ENCODE assay signal across 17 cellular contexts in genomic region chr19:4305253-4305612, GRCh38. TPM values are rescaled to one million over a fixed set of nuclear protein-coding genes. Genes with fewer than 3 reads are reported as not detected.
DNase-seq lines count a peak whose midpoint lies in the region; TF ChIP-seq lines count a peak whose summit lies in the region.
"Had no signal": no experiment of that assay in that cellular context is flagged by ENCODE, and none has a peak within 500 bp of the region (broad histone marks: within the 10 kb centered on the region; RNA-seq: fewer than 3 reads in every experiment).

No MANE protein-coding gene starts in this region.

- H4K20me1 ChIP-seq in H9 (ENCODE audit: control insufficient read depth, insufficient read depth, insufficient read length): no peaks in the 10 kb centered on the region

- peak overlapping the region; percentile 5 for H3K4me2 ChIP-seq in H9 (ENCODE audit: insufficient read depth, insufficient read length, low read length)

- no peak overlapping the region for H3K56ac ChIP-seq in H9 (ENCODE audit: insufficient read length, low read depth, low read length)

- TF ChIP-seq POLR2A in prostate gland (IDR thresholded peaks at IDR 0.05): no peak

- intact Hi-C loops in prostate gland (cut with DNase I): no loop called here

- no peak overlapping the region for H3K9ac ChIP-seq in H9 (ENCODE audit: extremely low read depth, insufficient read length, low read length)

- TF ChIP-seq CTCF in BE2C (IDR thresholded peaks at IDR 0.05; ENCODE audit: low read depth, low read length): no peak
- TF ChIP-seq CTCF in H9 (conservative IDR thresholded peaks at IDR 0.05): no peak
- TF ChIP-seq CTCF in mesothelial cell of epicardium (IDR thresholded peaks at IDR 0.05; ENCODE audit: unreplicated experiment): no peak
- TF ChIP-seq CTCF in prostate gland (IDR thresholded peaks at IDR 0.05): no peak

- H4K5ac ChIP-seq in H9 (ENCODE audit: insufficient read length, low read depth, low read length): no peak overlapping the region

- WGBS in H9 (ENCODE audit: extremely low coverage, insufficient read length, low lambda C conversion rate): no CpG with 5 or more reads among the region's 8 CpGs
- 77% methylated on average over 8 of the region's 8 CpGs for WGBS in prostate gland

- no peak overlapping the region for H2BK12ac ChIP-seq in H9 (ENCODE audit: insufficient read length, low read depth, low read length)

- H4K91ac ChIP-seq in H9 (ENCODE audit: insufficient read length, low read depth, low read length): no peak overlapping the region

- no peaks in the 10 kb centered on the region for H3K79me2 ChIP-seq in H9 (ENCODE audit: insufficient read depth, low read length)
- H3K79me2 ChIP-seq: hepatocyte had no signal

- H3K23ac ChIP-seq in H9 (ENCODE audit: insufficient read length, low read depth, low read length): no peak overlapping the region

- H3K4me3 Mint-ChIP-seq in H9: peak overlapping the region; percentile 64 to 76
- H3K4me3 Mint-ChIP-seq in activated naive CD8-positive, alpha-beta T cell: peak overlapping the region; percentile 65
- H3K4me3 Mint-ChIP-seq in mesothelial cell of epicardium: peak overlapping the region; percentile 58

- H3K4me3 ChIP-seq in BE2C (ENCODE audit: low read depth, low read length): peak overlapping the region; percentile 41
- no peak overlapping the region for H3K4me3 ChIP-seq in prostate gland
- H3K4me3 ChIP-seq: hepatocyte had no signal

- H4K8ac ChIP-seq in H9 (replicated peaks; ENCODE audit: insufficient read length, low read depth, low read length): no peak overlapping the region

- no peak overlapping the region for H2BK120ac ChIP-seq in H9 (ENCODE audit: low read depth, low read length, poor library complexity, severe bottlenecking)

- no peak overlapping the region for H2BK20ac ChIP-seq in H9 (ENCODE audit: low read depth, low read length, poor library complexity, severe bottlenecking)

- no peak overlapping the region for H3K4ac ChIP-seq in H9 (ENCODE audit: low read depth, low read length)

- H2AK5ac ChIP-seq in H9 (ENCODE audit: insufficient read length, low read length): no peak overlapping the region

- H3K23me2 ChIP-seq in H9 (ENCODE audit: insufficient read length, low read depth, low read length, poor library complexity, severe bottlenecking): no peaks in the 10 kb centered on the region

- H3K27me3 ChIP-seq in BE2C (no peaks in the 10 kb centered on the region), H9 (ENCODE audit: insufficient read depth, low read length) (no peaks in the 10 kb centered on the region), prostate gland (replicated peaks; ENCODE audit: insufficient read depth) (peaks cover 4% of the 10 kb centered on the region)
- H3K27me3 ChIP-seq: hepatocyte had no signal

- no peaks in the 10 kb centered on the region for H3K79me1 ChIP-seq in H9 (ENCODE audit: insufficient read depth, low read depth, low read length, poor library complexity, severe bottlenecking)

- H3K18ac ChIP-seq in H9 (ENCODE audit: insufficient read length, low read depth, low read length): no peak overlapping the region

- H3K9me3 ChIP-seq in BE2C: no peaks in the 10 kb centered on the region
- no peaks in the 10 kb centered on the region for H3K9me3 ChIP-seq in H9 (ENCODE audit: control insufficient read depth, low read depth, low read length)
- H3K9me3 ChIP-seq in prostate gland: no peaks in the 10 kb centered on the region

- H3K27ac Mint-ChIP-seq in H9 (no peak overlapping the region), mesothelial cell of epicardium (no peak overlapping the region)
- H3K27ac Mint-ChIP-seq in activated naive CD8-positive, alpha-beta T cell: no peak overlapping the region

- H3K27me3 Mint-ChIP-seq in H9 (ENCODE audit: low read depth) (peaks cover 10% of the 10 kb centered on the region), mesothelial cell of epicardium (ENCODE audit: low read depth) (no peaks in the 10 kb centered on the region)
- H3K27me3 Mint-ChIP-seq in activated naive CD8-positive, alpha-beta T cell: no peaks in the 10 kb centered on the region

- H3K27ac ChIP-seq in H9 (ENCODE audit: insufficient read length, low read depth, low read length): no peak overlapping the region
- H3K27ac ChIP-seq in prostate gland: no peak overlapping the region
- H3K27ac ChIP-seq: hepatocyte had no signal

- H2AFZ ChIP-seq in H9 (ENCODE audit: low read length): no peak overlapping the region

- H3K36me3 Mint-ChIP-seq in H9 (ENCODE audit: insufficient read depth in 1 of 3, low read depth in 3 of 3) (peaks cover 16 to 43% (median 36%) of the 10 kb centered on the region in 3 experiments; a peak in 6 of 7 replicates), mesothelial cell of epicardium (peaks cover 3% of the 10 kb centered on the region)
- no peaks in the 10 kb centered on the region for H3K36me3 Mint-ChIP-seq in activated naive CD8-positive, alpha-beta T cell

- H3K14ac ChIP-seq in H9 (ENCODE audit: insufficient read depth, low read length): no peak overlapping the region

- H3K4me1 Mint-ChIP-seq in H9 (peaks cover 10 to 20% of the 10 kb centered on the region in 2 experiments), mesothelial cell of epicardium (peaks cover 6% of the 10 kb centered on the region)
- peaks cover 29% of the 10 kb centered on the region for H3K4me1 Mint-ChIP-seq in activated naive CD8-positive, alpha-beta T cell (ENCODE audit: low read depth)

- H2BK15ac ChIP-seq in H9 (ENCODE audit: low read depth, low read length): no peak overlapping the region

- no peak for DNase-seq in BE2C
- no peak for DNase-seq in H9
- no peak for DNase-seq in mesothelial cell of epicardium (ENCODE audit: low spot score in 2 of 2, unreplicated experiment in 2 of 2)
- no peak for DNase-seq in pons (ENCODE audit: low spot score)
- no peak for DNase-seq in middle frontal gyrus (ENCODE audit: extremely low spot score, low spot score)
- no peak for DNase-seq in activated effector memory CD4-positive, alpha-beta T cell treated with Interleukin-2 at 50 U/mL for 16 hours
- DNase-seq in prostate gland (ENCODE audit: low spot score): no peak
- DNase-seq: activated effector memory CD4-positive, alpha-beta T cell treated with anti-CD3 and anti-CD28 coated beads, Interleukin-2, amount 50 U/mL, for 16 hours; cerebellar nuclear complex; mammary epithelial cell; NCI-H1092; NCI-H524 treated with DMSO at 0.1 percent for 48 hours had no signal

- H3K36me3 ChIP-seq in BE2C (peaks cover 35% of the 10 kb centered on the region), prostate gland (no peaks in the 10 kb centered on the region)

- H3K9me3 Mint-ChIP-seq in H9 (no peaks in the 10 kb centered on the region; a peak in 2 of 5 replicates), mesothelial cell of epicardium (no peaks in the 10 kb centered on the region)
- no peaks in the 10 kb centered on the region for H3K9me3 Mint-ChIP-seq in activated naive CD8-positive, alpha-beta T cell (ENCODE audit: low read depth)

- no peak overlapping the region for H3T11ph ChIP-seq in H9 (ENCODE audit: low read length)

- no peak overlapping the region for H2BK5ac ChIP-seq in H9 (ENCODE audit: insufficient read length, low read length)

- peaks cover 7% of the 10 kb centered on the region for H3K4me1 ChIP-seq in BE2C
- no peaks in the 10 kb centered on the region for H3K4me1 ChIP-seq in H9 (ENCODE audit: insufficient read depth, low read length)
- H3K4me1 ChIP-seq in prostate gland (replicated peaks): no peaks in the 10 kb centered on the region

RNA-seq across cellular contexts. Expression of gene FSD1, which starts 0.8 kb away (rescaled TPM):
- polyA plus RNA-seq in BE2C (2012; ENCODE audit: insufficient read depth, insufficient read length, low read depth): 152 TPM
- total RNA-seq in H9 (2021) (53.6 and 53.9 TPM in 2 replicates), mesothelial cell of epicardium (16.4 to 17.7 TPM (median 17.1 TPM) in 3 replicates), prostate gland (1 to 10 TPM in 1 of 2 donors, not detected in 1; 6.4 TPM)
- total RNA-seq: right cardiac atrium had no signal
- polyA plus RNA-seq: right cardiac atrium had no signal

RNA-seq across cellular contexts. Expression of gene TMIGD2, which starts 3.0 kb away (rescaled TPM):
- 4.5 TPM for polyA plus RNA-seq in BE2C (2012; ENCODE audit: insufficient read depth, insufficient read length, low read depth)
- total RNA-seq in H9 (2021) (0.26 TPM in 1 of 2 replicates, not detected in the other), mesothelial cell of epicardium (0.29 TPM in 1 of 3 replicates, not detected in the others), prostate gland (not detected)
- total RNA-seq: hepatocyte, HT-29, mammary epithelial cell, right cardiac atrium had no signal
- polyA plus RNA-seq: hepatocyte, mammary epithelial cell had no signal

RNA-seq across cellular contexts. Expression of gene SHD, which starts 26.2 kb away (rescaled TPM):
- 431 TPM for polyA plus RNA-seq in BE2C (2012; ENCODE audit: insufficient read depth, insufficient read length, low read depth)
- total RNA-seq in H9 (2021): 2.7 and 4.4 TPM in 2 replicates
- 3.2 to 4.8 TPM (median 4.0 TPM) in 3 replicates for total RNA-seq in mesothelial cell of epicardium
- total RNA-seq in prostate gland: 10 to 100 TPM in 1 of 2 donors, under 1 TPM in 1; 0.62 to 18.0 TPM
- total RNA-seq: esophagus mucosa, hepatocyte, mammary epithelial cell had no signal
- polyA plus RNA-seq: mammary epithelial cell had no signal

RNA-seq across cellular contexts. Expression of gene STAP2, which starts 33.4 kb away (rescaled TPM):
- 1.5 TPM for polyA plus RNA-seq in BE2C (2012; ENCODE audit: insufficient read depth, insufficient read length, low read depth)
- total RNA-seq in H9 (2021): 19.0 and 20.2 TPM in 2 replicates
- total RNA-seq in mesothelial cell of epicardium: 74.0 to 79.4 TPM (median 75.3 TPM) in 3 replicates
- total RNA-seq in prostate gland: 100 to 1,000 TPM in 1 of 2 donors, 10 to 100 TPM in 1; 47.9 to 107 TPM

RNA-seq across cellular contexts. Expression of gene MPND, which starts 38.1 kb away (rescaled TPM):
- 43.6 TPM for polyA plus RNA-seq in BE2C (2012; ENCODE audit: insufficient read depth, insufficient read length, low read depth)
- total RNA-seq in H9 (2021) (37.0 and 38.2 TPM in 2 replicates), mesothelial cell of epicardium (34.6 to 42.4 TPM (median 42.2 TPM) in 3 replicates), prostate gland (10 to 100 TPM; 12.5 to 18.2 TPM)
